In genomic region chr16:15785386-15786059, GRCh38 we compare ENCODE assay signal across 15 cellular contexts.
"Had no signal": no experiment of that assay in that cellular context is flagged by ENCODE, and none has a peak within 500 bp of the region (broad histone marks: within the 10 kb centered on the region; RNA-seq: fewer than 3 reads in every experiment).

No MANE protein-coding gene starts in this region.

- H3K9me3 ChIP-seq: heart left ventricle, left lung, pancreas, suprapubic skin had no signal

- H3K4me3 ChIP-seq: heart left ventricle, left lung, pancreas, smooth muscle cell, suprapubic skin had no signal

- ATAC-seq: activated CD4-positive, CD25-positive, alpha-beta regulatory T cell treated with anti-CD3 and anti-CD28 coated beads, Interleukin-2, amount 50 U/mL, for 24 hours; activated CD8-positive, alpha-beta memory T cell treated with anti-CD3 and anti-CD28 coated beads, Interleukin-2, amount 10 ng/mL, durations not matched to agents 7 days and 5 days; activated naive CD4-positive, alpha-beta T cell treated with anti-CD3 and anti-CD28 coated beads, Interleukin-2, amount 50 U/mL, for 72 hours; left lung; pancreas; stimulated activated memory B cell treated with anti-CD40 and anti-IgM and Interleukin-4, amounts not matched to agents 10 μg/mL and 1 μg/mL and 100 μg/mL, for 72 hours had no signal

- DNase-seq: activated CD4-positive, alpha-beta T cell treated with anti-CD3 and anti-CD28 coated beads, Interleukin-2, amount 50 U/mL, for 48 hours; activated CD8-positive, alpha-beta memory T cell treated with anti-CD3 and anti-CD28 coated beads, Interleukin-2, amount 10 ng/mL, durations not matched to agents 7 days and 5 days; activated effector memory CD4-positive, alpha-beta T cell treated with anti-CD3 and anti-CD28 coated beads, Interleukin-2, amount 50 U/mL, for 16 hours; activated T-cell treated with anti-CD3 and anti-CD28 coated beads, Interleukin-2, amount 50 U/mL, for 24 hours; amniotic stem cell; cerebellar nuclear complex; foreskin melanocyte; left lung; pancreas had no signal

- H3K27me3 ChIP-seq: heart left ventricle, left lung, pancreas, suprapubic skin had no signal

- H3K4me1 ChIP-seq: left lung, pancreas, suprapubic skin had no signal

- H3K27ac ChIP-seq: left lung, pancreas, suprapubic skin had no signal

- H3K4me2 ChIP-seq: smooth muscle cell had no signal

- H3K36me3 ChIP-seq: heart left ventricle, left lung, pancreas, suprapubic skin had no signal
